In genomic region chr6:125819927-125820326, GRCh38 we compare ENCODE assay signal across 18 cellular contexts. TPM values are rescaled to one million over a fixed set of nuclear protein-coding genes. Genes with fewer than 3 reads are reported as not detected.
DNase-seq lines count a peak whose midpoint lies in the region; ATAC-seq, FAIRE-seq and TF ChIP-seq lines count a peak whose summit lies in the region.
"Had no signal": no experiment of that assay in that cellular context is flagged by ENCODE, and none has a peak within 500 bp of the region (broad histone marks: within the 10 kb centered on the region; RNA-seq: fewer than 3 reads in every experiment).

No MANE protein-coding gene starts in this region.

- no peak overlapping the region for H2AFZ ChIP-seq in K562 (ENCODE audit: low read depth, low read length)

- H3K9me3 ChIP-seq in K562 (replicated peaks; ENCODE audit: control insufficient read depth, insufficient read depth, low read depth, low read length), result no peaks in the 10 kb centered on the region

- no peak for DNase-seq in natural killer cell treated with Interleukin-12 subunit alpha and Interleukin-12 subunit beta and Interleukin-15 and Interleukin-18, amount 100 ng/mL, for 72 hours (ENCODE audit: low spot score)
- no peak for DNase-seq in natural killer cell
- DNase-seq in K562 (ENCODE audit: extremely low read depth in 1 of 4, low spot score in 3 of 4), result peak in 2 of 4 experiments; percentile 16 to 28
- no peak for DNase-seq in progenitor cell of endocrine pancreas (ENCODE audit: low spot score, unreplicated experiment)
- DNase-seq in type B pancreatic cell (ENCODE audit: extremely low spot score, unreplicated experiment), result no peak
- DNase-seq in erythroblast (lab: John Stamatoyannopoulos, UW), result no peak
- DNase-seq: C1 segment of cervical spinal cord; HCEC 1CT; KBM-7; MV-4-11; NCI-H1436; NCI-H2029; NCI-H2171; NCI-H446; NK-92 treated with Interleukin-12 subunit alpha and Interleukin-12 subunit beta, amount 100 ng/mL, for 24 hours; SIG-M5 had no signal

- peak overlapping the region; percentile 32 to 36 for H3K27ac Mint-ChIP-seq in natural killer cell treated with Interleukin-12 subunit alpha and Interleukin-12 subunit beta and Interleukin-15 and Interleukin-18, amount 100 ng/mL, for 72 hours
- H3K27ac Mint-ChIP-seq in natural killer cell (peak overlapping the region in 1 of 2 donors; percentile 41), progenitor cell of endocrine pancreas (peak overlapping the region; percentile 40), type B pancreatic cell (no peak overlapping the region)

- no peaks in the 10 kb centered on the region for H4K20me1 ChIP-seq in K562 (replicated peaks; ENCODE audit: control insufficient read depth, insufficient read depth, low read length)

- POLR2A ChIA-PET in K562 (lab: Yijun Ruan, JAX), result interaction anchor here (1.1 kb wide), 1 partner anchor 11 kb away, joined by 3 read pairs; no protein-coding TSS in a partner anchor

- no peaks in the 10 kb centered on the region for H3K9me3 Mint-ChIP-seq in natural killer cell treated with Interleukin-12 subunit alpha and Interleukin-12 subunit beta and Interleukin-15 and Interleukin-18, amount 100 ng/mL, for 72 hours
- H3K9me3 Mint-ChIP-seq in natural killer cell (no peaks in the 10 kb centered on the region), progenitor cell of endocrine pancreas (ENCODE audit: low read depth) (no peaks in the 10 kb centered on the region), type B pancreatic cell (no peaks in the 10 kb centered on the region)

- intact Hi-C loops in natural killer cell (cut with micrococcal nuclease) (no loop called here), K562 (cut with micrococcal nuclease) (no loop called here)

- no peak for FAIRE-seq in K562 (lab: Jason Lieb, UNC)

- no peak overlapping the region for H3K4me2 ChIP-seq in K562 (ENCODE audit: insufficient read depth, low read length)

- H3K36me3 Mint-ChIP-seq in natural killer cell treated with Interleukin-12 subunit alpha and Interleukin-12 subunit beta and Interleukin-15 and Interleukin-18, amount 100 ng/mL, for 72 hours, result peaks cover 19% of the 10 kb centered on the region
- H3K36me3 Mint-ChIP-seq in natural killer cell, result peaks cover 4% of the 10 kb centered on the region
- H3K36me3 Mint-ChIP-seq in progenitor cell of endocrine pancreas (ENCODE audit: insufficient read depth), result no peaks in the 10 kb centered on the region
- H3K36me3 Mint-ChIP-seq in type B pancreatic cell, result peaks cover 7% of the 10 kb centered on the region

- ATAC-seq in natural killer cell treated with Interleukin-12 subunit alpha and Interleukin-12 subunit beta and Interleukin-15 and Interleukin-18, amount 100 ng/mL, for 72 hours, result no peak
- ATAC-seq in natural killer cell (no peak), K562 (peak; percentile 66), HG02840 (IDR thresholded peaks at IDR 0.05; ENCODE audit: low FRiP score, unreplicated experiment) (no peak), HG03045 (IDR thresholded peaks at IDR 0.05; ENCODE audit: unreplicated experiment) (no peak)

- CTCF ChIA-PET in K562 (lab: Yijun Ruan, JAX; ENCODE audit: low intra/inter-chr PET ratio), result no interaction called here

- no peak overlapping the region for H3K4me3 Mint-ChIP-seq in natural killer cell treated with Interleukin-12 subunit alpha and Interleukin-12 subunit beta and Interleukin-15 and Interleukin-18, amount 100 ng/mL, for 72 hours
- H3K4me3 Mint-ChIP-seq in natural killer cell (no peak overlapping the region), progenitor cell of endocrine pancreas (ENCODE audit: low read depth) (no peak overlapping the region), type B pancreatic cell (no peak overlapping the region)

- no peaks in the 10 kb centered on the region for H3K9me1 ChIP-seq in K562 (ENCODE audit: control insufficient read depth, insufficient read depth, low read length)

- H3K4me1 ChIP-seq in K562 (replicated peaks in 1 of 2; ENCODE audit: control insufficient read depth in 2 of 2, insufficient read depth in 2 of 2, low read length in 2 of 2), result peaks cover 0 to 21% of the 10 kb centered on the region in 2 experiments; a peak in 2 of 5 replicates

- H3K4me1 Mint-ChIP-seq in natural killer cell treated with Interleukin-12 subunit alpha and Interleukin-12 subunit beta and Interleukin-15 and Interleukin-18, amount 100 ng/mL, for 72 hours (ENCODE audit: low read depth in 2 of 2), result peaks cover 20 to 32% of the 10 kb centered on the region in 2 donors
- H3K4me1 Mint-ChIP-seq in natural killer cell, result peaks cover 29 to 38% of the 10 kb centered on the region in 2 donors
- H3K4me1 Mint-ChIP-seq in progenitor cell of endocrine pancreas (ENCODE audit: low read depth), result peaks cover 47% of the 10 kb centered on the region
- H3K4me1 Mint-ChIP-seq in type B pancreatic cell (ENCODE audit: unreplicated experiment), result peaks cover 32% of the 10 kb centered on the region

- in situ Hi-C loops in K562 (cut with MboI), result no loop called here

- TF ChIP-seq CTCF in natural killer cell (IDR thresholded peaks at IDR 0.05), result no peak
- TF ChIP-seq CTCF in K562 (IDR thresholded peaks at IDR 0.05 in 2 of 3, conservative IDR thresholded peaks at IDR 0.05 in 1 of 3; ENCODE audit: insufficient read depth in 2 of 3, low read depth in 1 of 3, low read length in 3 of 3), result no peak
- TF ChIP-seq CTCF in progenitor cell of endocrine pancreas (IDR thresholded peaks at IDR 0.05; ENCODE audit: unreplicated experiment), result no peak
- no peak for TF ChIP-seq CTCF in type B pancreatic cell (conservative IDR thresholded peaks at IDR 0.05)

- H3K27ac ChIP-seq in K562 (ENCODE audit: extremely low read depth, low read depth, low read length), result no peak overlapping the region

- no peak overlapping the region for H3K9ac ChIP-seq in K562 (ENCODE audit: insufficient read depth in 1 of 2, low read depth in 2 of 2, low read length in 2 of 2)

- TF ChIP-seq EP300 in K562 (IDR thresholded peaks at IDR 0.05; ENCODE audit: low read length), result no peak; the same call in 1 of the 2 replicates

- H3K27me3 ChIP-seq in K562 (ENCODE audit: control insufficient read depth in 2 of 2, insufficient read depth in 2 of 2, low read length in 2 of 2), result no peaks in the 10 kb centered on the region

- no peak for TF ChIP-seq RAD21 in K562 (CRISPR knock-in tag; conservative IDR thresholded peaks at IDR 0.05 in 1 of 2, IDR thresholded peaks at IDR 0.05 in 1 of 2)

- H3K79me2 ChIP-seq in K562 (ENCODE audit: control insufficient read depth, insufficient read depth, low read length), result 0 out of 3 replicates have a peak, but pooled peaks cover 6% of the 10 kb centered on the region

- TF ChIP-seq POLR2A in K562 (conservative IDR thresholded peaks at IDR 0.05) (no peak), erythroblast (IDR thresholded peaks at IDR 0.05; ENCODE audit: low read length) (no peak)

- no peaks in the 10 kb centered on the region for H3K27me3 Mint-ChIP-seq in natural killer cell treated with Interleukin-12 subunit alpha and Interleukin-12 subunit beta and Interleukin-15 and Interleukin-18, amount 100 ng/mL, for 72 hours
- H3K27me3 Mint-ChIP-seq in natural killer cell (ENCODE audit: low read depth in 2 of 2), result no peaks in the 10 kb centered on the region
- H3K27me3 Mint-ChIP-seq in progenitor cell of endocrine pancreas, result no peaks in the 10 kb centered on the region
- H3K27me3 Mint-ChIP-seq in type B pancreatic cell, result no peaks in the 10 kb centered on the region

- WGBS in K562 (ENCODE audit: insufficient coverage, low coverage, missing lambda C conversion rate), result 23% methylated on average over 2 of the region's 2 CpGs

- no TSS peak for BruUV-seq in K562 (replicated peaks; lab: Mats Ljungman, UMichigan)

- H3K4me3 ChIP-seq in K562, result no peak overlapping the region

- peaks cover 18% of the 10 kb centered on the region for H3K36me3 ChIP-seq in K562 (ENCODE audit: control insufficient read depth, insufficient read depth, low read length)

TF ChIP-seq in K562, 482 proteins besides CTCF, POLR2A, EP300 and RAD21:
- TF ChIP-seq SPI1 (IDR thresholded peaks at IDR 0.05; ENCODE audit: borderline replicate concordance, low read depth, low read length) (peak; percentile 71), CBFA2T3 (IDR thresholded peaks at IDR 0.05) (peak; percentile 42; the same call in 1 of the 2 replicates), ARID1B (IDR thresholded peaks at IDR 0.05) (peak; percentile 31; the same call in 1 of the 2 replicates), SMARCE1 (IDR thresholded peaks at IDR 0.05) (0 out of 2 replicates have a peak, but pooled peaks have one; percentile 17), TCF3 (CRISPR knock-in tag; IDR thresholded peaks at IDR 0.05) (peak; percentile 25; the same call in 1 of the 2 replicates), RBM15 (IDR thresholded peaks at IDR 0.05; ENCODE audit: insufficient read depth, low read length) (no peak)
TF ChIP-seq in K562: peak in this region for 5.

RNA-seq across cellular contexts. Expression of gene NCOA7, which starts 29.2 kb away (rescaled TPM):
- total RNA-seq in natural killer cell treated with Interleukin-12 subunit alpha and Interleukin-12 subunit beta and Interleukin-15 and Interleukin-18, amount 100 ng/mL, for 72 hours, result 10 to 100 TPM; 41.4 to 63.9 TPM
- 10 to 100 TPM; 37.3 to 66.6 (median 56.8) TPM for total RNA-seq in natural killer cell
- 6.1 and 37.7 TPM in 2 replicates for total RNA-seq in K562 (2011; cell fraction: chromatin; rRNA removed; ENCODE audit: low replicate concordance)
- total RNA-seq in K562 (2011; cell fraction: nucleolus; rRNA removed), result 4.8 and 5.7 TPM in 2 replicates
- 10.2 and 13.4 TPM in 2 replicates for total RNA-seq in K562 (2011; cell fraction: nucleoplasm; rRNA removed)
- 6.7 and 10.6 TPM in 2 replicates for total RNA-seq in K562 (2014; rRNA removed)
- total RNA-seq in K562 (2014; rRNA removed; fragmentation: Illumina TruSeq; extraction: Trizol), result 14.6 and 16.9 TPM in 2 replicates
- 9.3 and 12.7 TPM in 2 replicates for total RNA-seq in K562 (2015; rRNA removed; fragmentation: Illumina TruSeq; extraction: Trizol)
- total RNA-seq in K562 (2021), result 13.8 TPM in 2 replicates
- 8.9 and 9.3 TPM in 2 replicates for polyA plus RNA-seq in K562 (2011; rRNA removed)
- 4.6 and 7.1 TPM in 2 replicates for polyA plus RNA-seq in K562 (2011; cell fraction: cytosol; rRNA removed)
- polyA plus RNA-seq in K562 (2011; cell fraction: nucleus; rRNA removed), result 6.2 and 6.6 TPM in 2 replicates
- polyA plus RNA-seq in K562 (2012), result 10.0 and 22.1 TPM in 2 replicates
- polyA plus RNA-seq in K562 (2014; fragmentation: Illumina TruSeq; extraction: Trizol), result 11.2 and 13.6 TPM in 2 replicates
- 1 to 10 TPM; 5.8 to 7.0 TPM for polyA plus RNA-seq in K562 (2014; fragmentation: Nextera tagmentation; extraction: Ambion mirVana)
- 8.5 and 11.0 TPM in 2 replicates for polyA plus RNA-seq in K562 (2014; rRNA removed)
- polyA minus RNA-seq in K562 (2011; rRNA and poly(A)+ RNA removed), result 33.3 and 40.5 TPM in 2 replicates
- 10.1 and 10.2 TPM in 2 replicates for polyA minus RNA-seq in K562 (2011; cell fraction: cytosol; rRNA and poly(A)+ RNA removed)
- polyA minus RNA-seq in K562 (2011; cell fraction: nucleus; rRNA and poly(A)+ RNA removed), result 6.5 and 10.6 TPM in 2 replicates
- 13.6 and 18.0 TPM in 2 replicates for total RNA-seq in progenitor cell of endocrine pancreas
- total RNA-seq in type B pancreatic cell (ENCODE audit: low replicate concordance), result 29.9 and 54.0 TPM in 2 replicates
